Comparison of ENCODE assay signal across 13 cellular contexts in the genomic region with DNA sequence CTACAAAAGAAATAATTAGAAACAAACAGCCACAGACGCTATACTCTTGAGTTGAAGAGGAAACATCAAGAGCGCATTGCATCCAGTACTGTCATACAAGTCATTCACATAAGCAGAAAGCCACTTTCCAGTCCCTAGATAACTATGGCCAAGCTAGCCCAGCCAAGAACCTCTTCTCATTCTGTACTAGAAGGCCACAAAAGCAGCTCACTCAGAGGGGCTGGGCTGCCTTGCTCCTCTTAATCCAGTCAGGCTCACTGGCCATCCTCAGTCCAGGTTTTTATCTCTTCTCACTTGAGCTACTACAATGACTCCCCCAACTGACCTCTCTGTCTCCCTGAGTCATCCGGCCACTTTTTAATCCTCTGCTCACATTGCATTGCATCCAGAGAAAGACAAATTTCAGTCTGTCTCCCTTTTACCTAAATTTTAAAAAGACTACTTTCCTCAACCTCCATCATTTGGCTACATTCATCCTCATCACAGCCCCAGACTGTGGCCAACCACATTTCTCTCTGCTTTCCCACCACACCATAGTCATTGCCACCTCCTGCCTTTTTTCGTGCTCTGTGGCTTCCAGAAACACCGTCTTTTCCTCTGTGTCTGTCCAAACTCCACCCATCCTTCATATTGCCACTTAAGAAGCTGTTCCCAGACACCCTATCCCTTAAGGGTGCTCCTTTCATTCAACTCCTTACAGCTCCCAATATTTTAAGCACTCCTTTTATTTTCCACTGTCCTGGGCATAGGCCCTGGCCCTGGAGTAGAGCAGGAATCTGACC. TPM values are rescaled to one million over a fixed set of nuclear protein-coding genes. Genes with fewer than 3 reads are reported as not detected.
DNase-seq lines count a peak whose midpoint lies in the region; ATAC-seq and TF ChIP-seq lines count a peak whose summit lies in the region.
"Had no signal": no experiment of that assay in that cellular context is flagged by ENCODE, and none has a peak within 500 bp of the region (broad histone marks: within the 10 kb centered on the region; RNA-seq: fewer than 3 reads in every experiment).

No MANE protein-coding gene starts in this region.

- TF ChIP-seq EP300 in upper lobe of left lung (IDR thresholded peaks at IDR 0.05): no peak

- H3K27ac Mint-ChIP-seq in CD4-positive, alpha-beta memory T cell: no peak overlapping the region
- no peak overlapping the region for H3K27ac Mint-ChIP-seq in activated T-helper 1 cell treated with anti-CD3 and anti-CD28 coated beads, Interleukin-12 subunit alpha, Interleukin-12 subunit beta, Interleukin-2, Interleukin-4 antibody, amounts not matched to agents 30 ng/mL and 10 ng/mL and 1 ng/mL, durations not matched to agents 14 hours and 24 hours and 36 hours
- H3K27ac Mint-ChIP-seq: nephron had no signal

- H3K36me3 Mint-ChIP-seq in CD4-positive, alpha-beta memory T cell: no peaks in the 10 kb centered on the region
- no peaks in the 10 kb centered on the region for H3K36me3 Mint-ChIP-seq in activated T-helper 1 cell treated with anti-CD3 and anti-CD28 coated beads, Interleukin-12 subunit alpha, Interleukin-12 subunit beta, Interleukin-2, Interleukin-4 antibody, amounts not matched to agents 30 ng/mL and 10 ng/mL and 1 ng/mL, durations not matched to agents 14 hours and 24 hours and 36 hours (ENCODE audit: low read depth)

- no peak for TF ChIP-seq CTCF in upper lobe of left lung (IDR thresholded peaks at IDR 0.05)

- H3K27ac ChIP-seq in esophagus (ENCODE audit: low read depth in 2 of 2, low read length in 1 of 2): peak overlapping the region; percentile 90 to 91
- peak overlapping the region; percentile 83 for H3K27ac ChIP-seq in muscle layer of colon (ENCODE audit: low read depth, low read length)
- H3K27ac ChIP-seq in upper lobe of left lung: peak overlapping the region; percentile 49 to 71 (median 65)
- no peak overlapping the region for H3K27ac ChIP-seq in CD4-positive, alpha-beta memory T cell (ENCODE audit: low read depth, low read length)

- no peaks in the 10 kb centered on the region for H3K4me1 Mint-ChIP-seq in CD4-positive, alpha-beta memory T cell
- no peaks in the 10 kb centered on the region for H3K4me1 Mint-ChIP-seq in activated T-helper 1 cell treated with anti-CD3 and anti-CD28 coated beads, Interleukin-12 subunit alpha, Interleukin-12 subunit beta, Interleukin-2, Interleukin-4 antibody, amounts not matched to agents 30 ng/mL and 10 ng/mL and 1 ng/mL, durations not matched to agents 14 hours and 24 hours and 36 hours (ENCODE audit: low read depth)
- H3K4me1 Mint-ChIP-seq: central memory CD8-positive, alpha-beta T cell had no signal

- intact Hi-C loops in CD4-positive, alpha-beta memory T cell (cut with micrococcal nuclease): no loop called here
- intact Hi-C loops in activated T-helper 1 cell treated with anti-CD3 and anti-CD28 coated beads, Interleukin-12 subunit alpha, Interleukin-12 subunit beta, Interleukin-2, Interleukin-4 antibody, amounts not matched to agents 30 ng/mL and 10 ng/mL and 1 ng/mL, durations not matched to agents 14 hours and 24 hours and 36 hours (cut with micrococcal nuclease): no loop called here

- no peak for TF ChIP-seq POLR2A in upper lobe of left lung (IDR thresholded peaks at IDR 0.05)

- H3K27me3 Mint-ChIP-seq in CD4-positive, alpha-beta memory T cell: peaks cover 2 to 6% of the 10 kb centered on the region in 2 donors
- peaks cover 4% of the 10 kb centered on the region for H3K27me3 Mint-ChIP-seq in activated T-helper 1 cell treated with anti-CD3 and anti-CD28 coated beads, Interleukin-12 subunit alpha, Interleukin-12 subunit beta, Interleukin-2, Interleukin-4 antibody, amounts not matched to agents 30 ng/mL and 10 ng/mL and 1 ng/mL, durations not matched to agents 14 hours and 24 hours and 36 hours (ENCODE audit: insufficient read depth)
- H3K27me3 Mint-ChIP-seq: central memory CD8-positive, alpha-beta T cell had no signal

- no peak overlapping the region for H3K4me3 Mint-ChIP-seq in CD4-positive, alpha-beta memory T cell
- H3K4me3 Mint-ChIP-seq in activated T-helper 1 cell treated with anti-CD3 and anti-CD28 coated beads, Interleukin-12 subunit alpha, Interleukin-12 subunit beta, Interleukin-2, Interleukin-4 antibody, amounts not matched to agents 30 ng/mL and 10 ng/mL and 1 ng/mL, durations not matched to agents 14 hours and 24 hours and 36 hours: no peak overlapping the region
- H3K4me3 Mint-ChIP-seq: central memory CD8-positive, alpha-beta T cell; nephron had no signal

- CTCF ChIA-PET in CD4-positive, alpha-beta memory T cell (lab: Charles Lee; ENCODE audit: partially characterized antibody): no interaction called here

- peaks cover 2 to 15% (median 8%) of the 10 kb centered on the region in 8 donors for H3K9me3 Mint-ChIP-seq in CD4-positive, alpha-beta memory T cell
- peaks cover 11% of the 10 kb centered on the region for H3K9me3 Mint-ChIP-seq in activated T-helper 1 cell treated with anti-CD3 and anti-CD28 coated beads, Interleukin-12 subunit alpha, Interleukin-12 subunit beta, Interleukin-2, Interleukin-4 antibody, amounts not matched to agents 30 ng/mL and 10 ng/mL and 1 ng/mL, durations not matched to agents 14 hours and 24 hours and 36 hours

- peaks cover 0 to 2% of the 10 kb centered on the region in 2 donors for H3K4me1 ChIP-seq in esophagus (ENCODE audit: control insufficient read depth in 2 of 2, insufficient read depth in 2 of 2, low read length in 1 of 2)
- peaks cover 73% of the 10 kb centered on the region for H3K4me1 ChIP-seq in muscle layer of colon (ENCODE audit: insufficient read depth, low read length)
- peaks cover 7 to 24% (median 16%) of the 10 kb centered on the region in 4 donors for H3K4me1 ChIP-seq in upper lobe of left lung
- no peaks in the 10 kb centered on the region for H3K4me1 ChIP-seq in CD4-positive, alpha-beta memory T cell (ENCODE audit: insufficient read depth, low read length)

- DNase-seq in NCI-H1092 treated with DMSO at 0.1 percent for 48 hours (lab: John Stamatoyannopoulos, UW): peak; percentile 2
- no peak for DNase-seq in NCI-H1092 (lab: John Stamatoyannopoulos, UW)
- DNase-seq in upper lobe of left lung: no peak
- DNase-seq in CD4-positive, alpha-beta memory T cell: no peak
- no peak for DNase-seq in activated T-helper 1 cell treated with anti-CD3 and anti-CD28 coated beads, Interleukin-12 subunit alpha, Interleukin-12 subunit beta, Interleukin-2, Interleukin-4 antibody, amounts not matched to agents 30 ng/mL and 10 ng/mL and 1 ng/mL, durations not matched to agents 14 hours and 24 hours and 36 hours (ENCODE audit: low spot score)
- DNase-seq: KG1, NCI-H524 treated with DMSO at 0.1 percent for 48 hours, T-helper 2 cell had no signal

- H3K27me3 ChIP-seq in esophagus (ENCODE audit: control insufficient read depth in 1 of 2, insufficient read depth in 2 of 2, low read length in 2 of 2): no peaks in the 10 kb centered on the region
- no peaks in the 10 kb centered on the region for H3K27me3 ChIP-seq in muscle layer of colon (ENCODE audit: control insufficient read depth in 1 of 2, insufficient read depth in 2 of 2, low read length in 2 of 2)
- H3K27me3 ChIP-seq in upper lobe of left lung: no peaks in the 10 kb centered on the region
- H3K27me3 ChIP-seq in CD4-positive, alpha-beta memory T cell (ENCODE audit: insufficient read depth, low read length): no peaks in the 10 kb centered on the region

- H3K4me3 ChIP-seq in esophagus (ENCODE audit: low read depth in 1 of 2, low read length in 2 of 2) (no peak overlapping the region), muscle layer of colon (ENCODE audit: low read depth in 1 of 2, low read length in 2 of 2) (no peak overlapping the region), upper lobe of left lung (no peak overlapping the region)
- H3K4me3 ChIP-seq in CD4-positive, alpha-beta memory T cell (ENCODE audit: low read length in 2 of 2): no peak overlapping the region

- WGBS in esophagus, 2 donors: 45 to 46% methylated on average over 5 of the region's 5 CpGs
- WGBS in upper lobe of left lung, 2 donors: 47 to 53% methylated on average over 5 of the region's 5 CpGs

- H3K9me3 ChIP-seq in esophagus (ENCODE audit: control insufficient read depth in 2 of 2, insufficient read depth in 1 of 2, low read depth in 1 of 2, low read length in 1 of 2) (no peaks in the 10 kb centered on the region), muscle layer of colon (ENCODE audit: low read length) (peaks cover 5% of the 10 kb centered on the region), upper lobe of left lung (peaks cover 0 to 8% (median 2%) of the 10 kb centered on the region in 4 donors)
- no peaks in the 10 kb centered on the region for H3K9me3 ChIP-seq in CD4-positive, alpha-beta memory T cell (ENCODE audit: control insufficient read depth in 1 of 2, low read length in 2 of 2)

- no peaks in the 10 kb centered on the region for H3K36me3 ChIP-seq in esophagus (ENCODE audit: control insufficient read depth in 2 of 2, insufficient read depth in 2 of 2, low read length in 1 of 2)
- no peaks in the 10 kb centered on the region for H3K36me3 ChIP-seq in muscle layer of colon (ENCODE audit: insufficient read depth, low read length)
- no peaks in the 10 kb centered on the region for H3K36me3 ChIP-seq in upper lobe of left lung
- no peaks in the 10 kb centered on the region for H3K36me3 ChIP-seq in CD4-positive, alpha-beta memory T cell (ENCODE audit: insufficient read depth, low read length)

- peak in 1 of 2 donors; percentile 52 for ATAC-seq in upper lobe of left lung (ENCODE audit: low FRiP score in 2 of 2)
- ATAC-seq in HG03378 (IDR thresholded peaks at IDR 0.05; ENCODE audit: unreplicated experiment): no peak

- POLR2A ChIA-PET in CD4-positive, alpha-beta memory T cell (lab: Charles Lee; ENCODE audit: partially characterized antibody): no interaction called here

- peak overlapping the region; percentile 1 for H3K9ac ChIP-seq in muscle layer of colon (ENCODE audit: low read length)

RNA-seq across cellular contexts. Expression of a gene that starts 25.0 kb away (rescaled TPM):
- polyA plus RNA-seq in esophagus: 10 to 100 TPM; 50.0 to 59.4 TPM
- total RNA-seq in upper lobe of left lung: 10 to 100 TPM in 4 of 6 donors, 1 to 10 TPM in 2; 1.8 to 13.3 (median 10.2) TPM
- not detected for total RNA-seq in CD4-positive, alpha-beta memory T cell
- polyA plus RNA-seq in CD4-positive, alpha-beta memory T cell: not detected
- total RNA-seq in activated T-helper 1 cell treated with anti-CD3 and anti-CD28 coated beads, Interleukin-12 subunit alpha, Interleukin-12 subunit beta, Interleukin-2, Interleukin-4 antibody, amounts not matched to agents 30 ng/mL and 10 ng/mL and 1 ng/mL, durations not matched to agents 14 hours and 24 hours and 36 hours: not detected in 2 replicates
